In genomic region chr7:134646425-134647305, GRCh38 we compare ENCODE assay signal across 7 cellular contexts.
DNase-seq lines count a peak whose midpoint lies in the region; ATAC-seq and TF ChIP-seq lines count a peak whose summit lies in the region.

TSS of gene BPGM (plus strand) at chr7:134646853. CDS start at chr7:134661508, 14,655 bp downstream.

- no peak within 1 kb of the TSS for H3K27ac Mint-ChIP-seq in T-helper 2 cell treated with Interferon-gamma antibody and Interleukin-4, amounts not matched to agents 5 μg/mL and 100 μg/mL, for 36 hours

- no peak within 1 kb of the TSS for H3K4me3 Mint-ChIP-seq in T-helper 2 cell treated with Interferon-gamma antibody and Interleukin-4, amounts not matched to agents 5 μg/mL and 100 μg/mL, for 36 hours

- peak; percentile 100 for DNase-seq in NCI-H187 treated with DMSO at 0.1 percent for 48 hours (lab: John Stamatoyannopoulos, UW)
- peak; percentile 95 for DNase-seq in T-helper 2 cell treated with Interferon-gamma antibody and Interleukin-4, amounts not matched to agents 5 μg/mL and 100 μg/mL, for 36 hours (ENCODE audit: low spot score)
- DNase-seq in astrocyte of the cerebellum (ENCODE audit: low read depth): peak; percentile 100
- peak; percentile 96 for DNase-seq in hepatic stellate cell (ENCODE audit: low spot score)

- H3K9me3 Mint-ChIP-seq in T-helper 2 cell treated with Interferon-gamma antibody and Interleukin-4, amounts not matched to agents 5 μg/mL and 100 μg/mL, for 36 hours: peaks cover 9% of the 10 kb centered on the region

- TF ChIP-seq CTCF in astrocyte of the cerebellum (IDR thresholded peaks at IDR 0.05; ENCODE audit: low read depth, low read length, missing control alignments): peak; percentile 35

- H3K27ac ChIP-seq in rectal smooth muscle tissue (ENCODE audit: low read depth, low read length): peak within 1 kb of the TSS; percentile 83

- no peaks in the 10 kb centered on the region for H3K27me3 Mint-ChIP-seq in T-helper 2 cell treated with Interferon-gamma antibody and Interleukin-4, amounts not matched to agents 5 μg/mL and 100 μg/mL, for 36 hours (ENCODE audit: low read depth)

- H3K36me3 Mint-ChIP-seq in T-helper 2 cell treated with Interferon-gamma antibody and Interleukin-4, amounts not matched to agents 5 μg/mL and 100 μg/mL, for 36 hours (ENCODE audit: low read depth): peaks cover 15% of the 10 kb centered on the region

- H3K36me3 ChIP-seq in rectal smooth muscle tissue (ENCODE audit: control insufficient read depth, insufficient read depth, low read length): no peaks in the 10 kb centered on the region

- H3K4me3 ChIP-seq in astrocyte of the cerebellum (ENCODE audit: low read depth, low read length) (peak within 1 kb of the TSS; percentile 89), rectal smooth muscle tissue (ENCODE audit: low read length) (peak within 1 kb of the TSS; percentile 91)

- peaks cover 3% of the 10 kb centered on the region for H3K4me1 ChIP-seq in rectal smooth muscle tissue (ENCODE audit: control insufficient read depth, insufficient read depth, low read length)

- peak; percentile 98 for ATAC-seq in GM18502 (IDR thresholded peaks at IDR 0.05; ENCODE audit: poor library complexity, unreplicated experiment)
- ATAC-seq in HG02970 (IDR thresholded peaks at IDR 0.05; ENCODE audit: low FRiP score, unreplicated experiment): peak; percentile 99

- H3K27me3 ChIP-seq in rectal smooth muscle tissue (ENCODE audit: control insufficient read depth, insufficient read depth, low read length): no peaks in the 10 kb centered on the region

- peaks cover 23% of the 10 kb centered on the region for H3K4me1 Mint-ChIP-seq in T-helper 2 cell treated with Interferon-gamma antibody and Interleukin-4, amounts not matched to agents 5 μg/mL and 100 μg/mL, for 36 hours (ENCODE audit: low read depth)

- in situ Hi-C loops in astrocyte of the cerebellum (cut with HindIII; ENCODE audit: low sequenced_read_pairs): no loop called here

- H3K9ac ChIP-seq in rectal smooth muscle tissue (ENCODE audit: low read length): peak within 1 kb of the TSS; percentile 77

Comparison
In these comparisons a context has a peak if more than half of its experiments do, and no peak if none do; other contexts are left out.
1. Peak in every context shown above with its lines: DNase-seq, ATAC-seq, H3K4me3 ChIP-seq and H3K27ac ChIP-seq.